8 cellular contexts compared by ENCODE assay signal in genomic region chr1:26276432-26276838, GRCh38. TPM values are rescaled to one million over a fixed set of nuclear protein-coding genes. Genes with fewer than 3 reads are reported as not detected.
DNase-seq lines count a peak whose midpoint lies in the region; ATAC-seq and TF ChIP-seq lines count a peak whose summit lies in the region.

No MANE protein-coding gene starts in this region.

- H3K36me3 ChIP-seq in heart left ventricle (peaks cover 0 to 61% (median 39%) of the 10 kb centered on the region in 9 donors), body of pancreas (replicated peaks in 1 of 2; ENCODE audit: insufficient read depth in 1 of 2, low read depth in 2 of 2) (no peaks in the 10 kb centered on the region), muscle layer of colon (ENCODE audit: insufficient read depth, low read length) (peaks cover 6% of the 10 kb centered on the region), neural progenitor cell (no peaks in the 10 kb centered on the region)

- 45 to 79% (median 62%) methylated on average over 2 of the region's 2 CpGs for WGBS in heart left ventricle, 4 donors
- WGBS in body of pancreas, 2 donors = 31 to 53% methylated on average over 2 of the region's 2 CpGs

- no peak overlapping the region for H2AFZ ChIP-seq in neural progenitor cell (replicated peaks)

- DNase-seq in heart left ventricle (peak in 1 of 5 donors; percentile 30), left cardiac atrium (no peak), body of pancreas (peak in 1 of 4 donors; percentile 38), neural progenitor cell (ENCODE audit: low spot score) (no peak), activated gamma-delta T cell (lab: John Stamatoyannopoulos, UW) (no peak)
- no peak for DNase-seq in activated effector memory CD4-positive, alpha-beta T cell treated with Interleukin-2 at 50 U/mL for 16 hours

- intact Hi-C loops in heart left ventricle (cut with DNase I) = loop anchor here in 4 of 10 donors (1.0 to 5.0 kb wide), 5 partner anchors 44 to 164 kb away; partner anchors contain the start of genes C1orf232 (in 2 of the 4), ZNF593 (in 2 of the 4) and PDIK1L (in 1 of the 4)
- intact Hi-C loops in left cardiac atrium (cut with DNase I) = loop anchor here in 1 of 2 donors (10.0 kb wide), 1 partner anchor 48 kb away; no protein-coding TSS in a partner anchor
- intact Hi-C loops in body of pancreas (cut with DNase I) = loop anchor here (10.0 kb wide), 1 partner anchor 128 kb away; no protein-coding TSS in a partner anchor

- H4K20me1 ChIP-seq in neural progenitor cell (ENCODE audit: low read depth) = peaks cover 4% of the 10 kb centered on the region

- ATAC-seq in heart left ventricle (no peak), left cardiac atrium (no peak), body of pancreas (no peak), HG03095 (IDR thresholded peaks at IDR 0.05; ENCODE audit: unreplicated experiment) (no peak)

- no peaks in the 10 kb centered on the region for H3K9me3 Mint-ChIP-seq in neural progenitor cell

- H3K4me1 Mint-ChIP-seq in neural progenitor cell = peaks cover 41% of the 10 kb centered on the region

- no peaks in the 10 kb centered on the region for H3K27me3 ChIP-seq in heart left ventricle
- H3K27me3 ChIP-seq in body of pancreas = no peaks in the 10 kb centered on the region
- no peaks in the 10 kb centered on the region for H3K27me3 ChIP-seq in muscle layer of colon (ENCODE audit: control insufficient read depth in 1 of 2, insufficient read depth in 2 of 2, low read length in 2 of 2)
- H3K27me3 ChIP-seq in neural progenitor cell = no peaks in the 10 kb centered on the region

- H3K4me3 Mint-ChIP-seq in neural progenitor cell = no peak overlapping the region

- no peaks in the 10 kb centered on the region for H3K9me3 ChIP-seq in heart left ventricle
- H3K9me3 ChIP-seq in body of pancreas = no peaks in the 10 kb centered on the region
- H3K9me3 ChIP-seq in muscle layer of colon (ENCODE audit: low read length) = no peaks in the 10 kb centered on the region
- no peaks in the 10 kb centered on the region for H3K9me3 ChIP-seq in neural progenitor cell (ENCODE audit: low read depth)

- H3K27ac Mint-ChIP-seq in neural progenitor cell = no peak overlapping the region

- TF ChIP-seq CTCF in heart left ventricle (IDR thresholded peaks at IDR 0.05) = no peak
- no peak for TF ChIP-seq CTCF in body of pancreas (IDR thresholded peaks at IDR 0.05)
- no peak for TF ChIP-seq CTCF in neural progenitor cell (IDR thresholded peaks at IDR 0.05)

- TF ChIP-seq POLR2A in heart left ventricle (IDR thresholded peaks at IDR 0.05) (no peak), body of pancreas (IDR thresholded peaks at IDR 0.05) (no peak)

- no peak overlapping the region for H3K4me2 ChIP-seq in neural progenitor cell

- H3K36me3 Mint-ChIP-seq in neural progenitor cell = peaks cover 41% of the 10 kb centered on the region

- H3K27ac ChIP-seq in heart left ventricle (peak overlapping the region in 11 of 12 donors; percentile 75 to 98 (median 86)), body of pancreas (peak overlapping the region; percentile 84 to 97 (median 95)), muscle layer of colon (ENCODE audit: low read depth, low read length) (no peak overlapping the region), neural progenitor cell (no peak overlapping the region)

- peaks cover 6% of the 10 kb centered on the region for H3K27me3 Mint-ChIP-seq in neural progenitor cell (ENCODE audit: insufficient read depth, low read depth)

- H3K4me1 ChIP-seq in heart left ventricle = peaks cover 8 to 70% (median 60%) of the 10 kb centered on the region in 12 donors
- peaks cover 55% of the 10 kb centered on the region for H3K4me1 ChIP-seq in body of pancreas
- peaks cover 54% of the 10 kb centered on the region for H3K4me1 ChIP-seq in muscle layer of colon (ENCODE audit: insufficient read depth, low read length)
- peaks cover 10% of the 10 kb centered on the region for H3K4me1 ChIP-seq in neural progenitor cell

- H3K9ac ChIP-seq in muscle layer of colon (ENCODE audit: low read length) (peak overlapping the region; percentile 26), neural progenitor cell (no peak overlapping the region)

- H3F3A ChIP-seq in neural progenitor cell (ENCODE audit: low read depth) = peaks cover 48% of the 10 kb centered on the region

- H3K79me2 ChIP-seq in neural progenitor cell (ENCODE audit: low read depth) = peaks cover 15% of the 10 kb centered on the region

- H3K4me3 ChIP-seq in heart left ventricle = peak overlapping the region in 1 of 12 donors; percentile 10
- H3K4me3 ChIP-seq in body of pancreas = no peak overlapping the region
- no peak overlapping the region for H3K4me3 ChIP-seq in muscle layer of colon (ENCODE audit: low read depth in 1 of 2, low read length in 2 of 2)
- no peak overlapping the region for H3K4me3 ChIP-seq in neural progenitor cell

RNA-seq across cellular contexts. Expression of gene SH3BGRL3, which starts 3.5 kb away (rescaled TPM):
- total RNA-seq in heart left ventricle = 100 to 1,000 TPM in 1 of 9 donors, 10 to 100 TPM in 8; 22.4 to 234 (median 40.0) TPM
- 100 to 1,000 TPM in 1 of 2 donors, 10 to 100 TPM in 1; 43.8 to 119 TPM for polyA plus RNA-seq in heart left ventricle
- 10 to 100 TPM; 90.6 to 93.9 TPM for total RNA-seq in left cardiac atrium
- 10 to 100 TPM; 38.2 to 43.1 TPM for total RNA-seq in body of pancreas
- total RNA-seq in neural progenitor cell (ENCODE audit: low replicate concordance) = 15.6 and 41.9 TPM in 2 replicates

RNA-seq across cellular contexts. Expression of gene UBXN11, which starts 30.0 kb away (rescaled TPM):
- total RNA-seq in heart left ventricle = 10 to 100 TPM in 3 of 9 donors, 1 to 10 TPM in 6; 3.7 to 17.2 (median 7.6) TPM
- polyA plus RNA-seq in heart left ventricle = 10 to 100 TPM in 1 of 2 donors, 1 to 10 TPM in 1; 9.0 to 12.2 TPM
- 10 to 100 TPM; 14.5 to 15.7 TPM for total RNA-seq in left cardiac atrium
- 10 to 100 TPM; 12.2 to 14.8 TPM for total RNA-seq in body of pancreas
- total RNA-seq in neural progenitor cell (ENCODE audit: low replicate concordance) = 5.9 and 10.2 TPM in 2 replicates

RNA-seq across cellular contexts. Expression of gene CD52, which starts 41.3 kb away (rescaled TPM):
- total RNA-seq in heart left ventricle (10 to 100 TPM in 2 of 9 donors, 1 to 10 TPM in 6, not detected in 1; 1.6 to 89.9 (median 4.4) TPM), left cardiac atrium (10 to 100 TPM in 1 of 2 donors, 1 to 10 TPM in 1; 5.5 to 14.3 TPM), body of pancreas (not detected), neural progenitor cell (ENCODE audit: low replicate concordance) (2.5 and 7.3 TPM in 2 replicates)
- 10 to 100 TPM in 1 of 2 donors, 1 to 10 TPM in 1; 9.9 to 26.1 TPM for polyA plus RNA-seq in heart left ventricle

RNA-seq across cellular contexts. Expression of gene CEP85, which starts 42.4 kb away (rescaled TPM):
- total RNA-seq in heart left ventricle = 100 to 1,000 TPM in 2 of 9 donors, 10 to 100 TPM in 7; 28.6 to 180 (median 48.7) TPM
- 10 to 100 TPM; 13.4 to 22.7 TPM for polyA plus RNA-seq in heart left ventricle
- 10 to 100 TPM; 17.7 to 38.6 TPM for total RNA-seq in left cardiac atrium
- total RNA-seq in body of pancreas = 1 to 10 TPM; 6.2 to 6.9 TPM
- 41.4 and 54.1 TPM in 2 replicates for total RNA-seq in neural progenitor cell (ENCODE audit: low replicate concordance)

Comparison
In these comparisons a context has a peak if more than half of its experiments do, and no peak if none do; other contexts are left out.
1. H3K27ac ChIP-seq: peak in heart left ventricle (11 of 12) and body of pancreas (4 of 4); none in muscle layer of colon (single experiment) and neural progenitor cell (single experiment).